In the genomic region with DNA sequence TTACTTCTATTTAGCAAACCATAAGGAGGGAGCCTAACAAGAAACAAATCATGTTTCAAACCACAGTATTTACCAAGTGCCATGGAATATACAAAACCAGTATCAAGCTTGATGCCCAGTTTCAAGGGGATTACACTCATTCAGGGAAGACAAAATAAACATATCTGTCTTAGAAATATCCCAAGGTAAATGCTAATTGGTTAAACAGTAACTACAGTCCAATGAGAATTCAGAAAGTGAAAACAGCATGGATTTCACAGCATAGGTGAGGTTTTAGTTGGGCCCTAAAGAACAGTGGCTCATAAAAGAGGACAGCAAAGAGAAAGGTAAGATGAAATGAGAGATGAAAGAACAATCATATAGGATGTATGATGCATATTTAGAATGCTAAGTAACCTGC, we compare ENCODE assay signal across 18 cellular contexts.
"Had no signal": no experiment of that assay in that cellular context is flagged by ENCODE, and none has a peak within 500 bp of the region (broad histone marks: within the 10 kb centered on the region; RNA-seq: fewer than 3 reads in every experiment).

No MANE protein-coding gene starts in this region.

- H3K27ac ChIP-seq: lower lobe of right lung, prostate gland, uterus had no signal

- H3K4me1 ChIP-seq: uterus had no signal

- H3K9me3 ChIP-seq: body of pancreas, lower lobe of right lung, prostate gland, stomach, uterus had no signal

- H3K27me3 ChIP-seq: body of pancreas, stomach, uterus had no signal

- ATAC-seq: body of pancreas; lower lobe of right lung; naive thymus-derived CD8-positive, alpha-beta T cell; sciatic nerve; WTC11 had no signal

- H3K9me3 Mint-ChIP-seq: activated T-helper 2 cell treated with anti-CD3 and anti-CD28 coated beads, Interferon-gamma antibody, Interleukin-2, Interleukin-4, amounts not matched to agents 10 μg/mL and 5 μg/mL and 100 μg/mL, durations not matched to agents 14 hours and 24 hours and 36 hours had no signal

- H3K4me3 ChIP-seq: body of pancreas, lower lobe of right lung, prostate gland, stomach, uterus had no signal

- H3K36me3 ChIP-seq: prostate gland, uterus had no signal

- H3K27ac Mint-ChIP-seq: activated T-helper 2 cell treated with anti-CD3 and anti-CD28 coated beads, Interferon-gamma antibody, Interleukin-2, Interleukin-4, amounts not matched to agents 10 μg/mL and 5 μg/mL and 100 μg/mL, durations not matched to agents 14 hours and 24 hours and 36 hours; endodermal cell; WTC11 had no signal

- H3K27me3 Mint-ChIP-seq: naive thymus-derived CD8-positive, alpha-beta T cell had no signal

- DNase-seq: activated CD4-positive, alpha-beta T cell treated with anti-CD3 and anti-CD28 coated beads for 48 hours; activated naive CD4-positive, alpha-beta T cell treated with anti-CD3 and anti-CD28 coated beads, Interleukin-2, amount 50 U/mL, for 16 hours; amniotic stem cell; body of pancreas; endodermal cell; hypothalamus; lower lobe of right lung; naive thymus-derived CD8-positive, alpha-beta T cell; occipital lobe; stimulated activated CD4-positive, alpha-beta T cell treated with anti-CD3 and anti-CD28 coated beads, Interleukin-2, amount 100 ng/mL, for 48 hours; stimulated activated CD8-positive, alpha-beta memory T cell treated with anti-CD3 and anti-CD28 coated beads, Interleukin-4, amount 100 ng/mL, for 48 hours; stomach; T-helper 1 cell; uterus had no signal

- H3K4me3 Mint-ChIP-seq: endodermal cell; naive thymus-derived CD8-positive, alpha-beta T cell; WTC11 had no signal
